Comparison of ENCODE assay signal across 11 cellular contexts in the genomic region with DNA sequence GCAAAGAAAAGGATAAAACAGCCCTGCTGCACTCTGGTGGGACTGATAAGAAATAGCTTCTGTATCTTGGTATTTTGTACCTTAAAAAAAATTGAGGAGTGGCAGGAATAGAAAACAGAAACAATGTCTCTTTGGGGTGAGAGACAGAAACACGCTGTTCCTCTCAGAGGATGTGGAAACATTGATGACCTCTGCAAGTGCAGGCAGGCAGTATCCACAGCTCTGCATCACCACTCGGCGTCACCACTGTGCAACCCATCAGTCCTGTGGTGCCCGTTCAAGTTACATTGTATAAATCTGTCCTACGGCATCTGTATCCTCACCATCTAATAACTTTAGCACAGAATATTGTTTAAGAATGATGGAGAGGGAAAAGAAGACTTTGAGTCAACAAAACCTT.
DNase-seq lines count a peak whose midpoint lies in the region; ATAC-seq, FAIRE-seq and TF ChIP-seq lines count a peak whose summit lies in the region.
"Had no signal": no experiment of that assay in that cellular context is flagged by ENCODE, and none has a peak within 500 bp of the region (broad histone marks: within the 10 kb centered on the region; RNA-seq: fewer than 3 reads in every experiment).

No MANE protein-coding gene starts in this region.

- intact Hi-C loops in activated CD8-positive, alpha-beta T cell treated with anti-CD3 and anti-CD28 coated beads for 36 hours (cut with micrococcal nuclease), result no loop called here

- TF ChIP-seq CTCF in AG09319 (IDR thresholded peaks at IDR 0.05; ENCODE audit: low read depth, low read length) (peak; percentile 10), H9 (conservative IDR thresholded peaks at IDR 0.05) (0 out of 3 replicates have a peak, but pooled peaks have one; percentile 20), omental fat pad (IDR thresholded peaks at IDR 0.05) (no peak)
- TF ChIP-seq CTCF in activated CD8-positive, alpha-beta T cell treated with anti-CD3 and anti-CD28 coated beads for 36 hours (IDR thresholded peaks at IDR 0.05), result no peak

- H3K23me2 ChIP-seq in H9 (ENCODE audit: insufficient read length, low read depth, low read length, poor library complexity, severe bottlenecking), result no peaks in the 10 kb centered on the region

- no peak overlapping the region for H4K8ac ChIP-seq in H9 (replicated peaks; ENCODE audit: insufficient read length, low read depth, low read length)

- H4K91ac ChIP-seq in H9 (ENCODE audit: insufficient read length, low read depth, low read length), result no peak overlapping the region

- H3K18ac ChIP-seq in H9 (ENCODE audit: insufficient read length, low read depth, low read length), result no peak overlapping the region

- no peak overlapping the region for H3K4me3 Mint-ChIP-seq in H9
- H3K4me3 Mint-ChIP-seq in activated CD8-positive, alpha-beta T cell treated with anti-CD3 and anti-CD28 coated beads for 36 hours, result no peak overlapping the region
- H3K4me3 Mint-ChIP-seq: nephron progenitor cell had no signal

- POLR2A ChIA-PET in activated CD8-positive, alpha-beta T cell treated with anti-CD3 and anti-CD28 coated beads for 36 hours (lab: Charles Lee), result no interaction called here

- no CpG with 5 or more reads among the region's 5 CpGs for WGBS in H9 (ENCODE audit: extremely low coverage, insufficient read length, low lambda C conversion rate)

- TF ChIP-seq POLR2A in GM12892 (IDR thresholded peaks at IDR 0.05; ENCODE audit: low read depth, low read length), result no peak

- H3K27me3 Mint-ChIP-seq in H9 (ENCODE audit: low read depth), result no peaks in the 10 kb centered on the region
- H3K27me3 Mint-ChIP-seq in activated CD8-positive, alpha-beta T cell treated with anti-CD3 and anti-CD28 coated beads for 36 hours, result no peaks in the 10 kb centered on the region

- H3K27me3 ChIP-seq in H9 (ENCODE audit: insufficient read depth, low read length), result no peaks in the 10 kb centered on the region

- no peak overlapping the region for H2BK5ac ChIP-seq in H9 (ENCODE audit: insufficient read length, low read length)

- no peak overlapping the region for H4K5ac ChIP-seq in H9 (ENCODE audit: insufficient read length, low read depth, low read length)

- no peak overlapping the region for H2AFZ ChIP-seq in H9 (ENCODE audit: low read length)

- H3K36me3 Mint-ChIP-seq in H9 (ENCODE audit: insufficient read depth in 1 of 3, low read depth in 3 of 3), result peaks cover 5 to 7% (median 6%) of the 10 kb centered on the region in 3 experiments; a peak in 6 of 7 replicates
- H3K36me3 Mint-ChIP-seq in activated CD8-positive, alpha-beta T cell treated with anti-CD3 and anti-CD28 coated beads for 36 hours (ENCODE audit: low read depth), result no peaks in the 10 kb centered on the region

- H3K27ac Mint-ChIP-seq in H9, result peak overlapping the region in 2 of 3 experiments; percentile 2 to 11; a peak in 2 of 7 replicates
- no peak overlapping the region for H3K27ac Mint-ChIP-seq in activated CD8-positive, alpha-beta T cell treated with anti-CD3 and anti-CD28 coated beads for 36 hours

- peaks cover 0 to 6% of the 10 kb centered on the region in 2 experiments; a peak in 2 of 4 replicates for H3K4me1 Mint-ChIP-seq in H9
- no peaks in the 10 kb centered on the region for H3K4me1 Mint-ChIP-seq in activated CD8-positive, alpha-beta T cell treated with anti-CD3 and anti-CD28 coated beads for 36 hours (ENCODE audit: low read depth)

- no peak for FAIRE-seq in GM12892 (lab: Jason Lieb, UNC)
- FAIRE-seq: astrocyte had no signal

- peaks cover 0 to 8% of the 10 kb centered on the region in 2 experiments; a peak in 4 of 5 replicates for H3K9me3 Mint-ChIP-seq in H9
- peaks cover 15% of the 10 kb centered on the region for H3K9me3 Mint-ChIP-seq in activated CD8-positive, alpha-beta T cell treated with anti-CD3 and anti-CD28 coated beads for 36 hours

- no peaks in the 10 kb centered on the region for H3K79me2 ChIP-seq in H9 (ENCODE audit: insufficient read depth, low read length)

- no peak overlapping the region for H2BK12ac ChIP-seq in H9 (ENCODE audit: insufficient read length, low read depth, low read length)

- H3K27ac ChIP-seq in H9 (ENCODE audit: insufficient read length, low read depth, low read length), result no peak overlapping the region
- H3K27ac ChIP-seq: SK-N-MC had no signal

- no peak overlapping the region for H3K14ac ChIP-seq in H9 (ENCODE audit: insufficient read depth, low read length)

- no peak for ATAC-seq in activated CD8-positive, alpha-beta T cell treated with anti-CD3 and anti-CD28 coated beads for 36 hours
- ATAC-seq in omental fat pad (ENCODE audit: low FRiP score), result no peak

- H3K4me2 ChIP-seq in H9 (ENCODE audit: insufficient read depth, insufficient read length, low read length), result no peak overlapping the region

- H3K79me1 ChIP-seq in H9 (ENCODE audit: insufficient read depth, low read depth, low read length, poor library complexity, severe bottlenecking), result no peaks in the 10 kb centered on the region

- CTCF ChIA-PET in activated CD8-positive, alpha-beta T cell treated with anti-CD3 and anti-CD28 coated beads for 36 hours (lab: Charles Lee), result no interaction called here

- no peaks in the 10 kb centered on the region for H3K4me1 ChIP-seq in H9 (ENCODE audit: insufficient read depth, low read length)

- DNase-seq in AG09319 (ENCODE audit: extremely low read depth, low read depth) (no peak), H9 (no peak), islet precursor cell (peak; percentile 49), NCI-H2171 (lab: John Stamatoyannopoulos, UW) (no peak), NCI-H187 treated with DMSO at 0.1 percent for 48 hours (lab: John Stamatoyannopoulos, UW) (no peak), GM12892 (ENCODE audit: insufficient read length) (no peak), omental fat pad (ENCODE audit: low spot score) (no peak)
- DNase-seq in activated CD8-positive, alpha-beta T cell treated with anti-CD3 and anti-CD28 coated beads for 36 hours, result peak; percentile 5
- DNase-seq: nephron progenitor cell had no signal

- H3K23ac ChIP-seq in H9 (ENCODE audit: insufficient read length, low read depth, low read length), result no peak overlapping the region

- H2BK20ac ChIP-seq in H9 (ENCODE audit: low read depth, low read length, poor library complexity, severe bottlenecking), result no peak overlapping the region

- H2BK120ac ChIP-seq in H9 (ENCODE audit: low read depth, low read length, poor library complexity, severe bottlenecking), result no peak overlapping the region

- H4K20me1 ChIP-seq in H9 (ENCODE audit: control insufficient read depth, insufficient read depth, insufficient read length), result no peaks in the 10 kb centered on the region

- no peaks in the 10 kb centered on the region for H3K9me3 ChIP-seq in H9 (ENCODE audit: control insufficient read depth, low read depth, low read length)

- no peak overlapping the region for H3T11ph ChIP-seq in H9 (ENCODE audit: low read length)

- H3K9ac ChIP-seq in H9 (ENCODE audit: extremely low read depth, insufficient read length, low read length), result no peak overlapping the region

- no peak overlapping the region for H2AK5ac ChIP-seq in H9 (ENCODE audit: insufficient read length, low read length)

- no peak overlapping the region for H3K4ac ChIP-seq in H9 (ENCODE audit: low read depth, low read length)

- no peak overlapping the region for H2BK15ac ChIP-seq in H9 (ENCODE audit: low read depth, low read length)

- no peak overlapping the region for H3K56ac ChIP-seq in H9 (ENCODE audit: insufficient read length, low read depth, low read length)

Comparison
In these comparisons a context has a peak if more than half of its experiments do, and no peak if none do; other contexts are left out.
1. DNase-seq: peak in activated CD8-positive, alpha-beta T cell treated with anti-CD3 and anti-CD28 coated beads for 36 hours (single experiment) and islet precursor cell (single experiment); none in AG09319 (single experiment), H9 (single experiment), NCI-H2171 (single experiment), NCI-H187 treated with DMSO at 0.1 percent for 48 hours (single experiment), GM12892 (single experiment) and omental fat pad (single experiment).
2. CTCF ChIP-seq: peak in AG09319 (single experiment) and H9 (single experiment); none in activated CD8-positive, alpha-beta T cell treated with anti-CD3 and anti-CD28 coated beads for 36 hours (single experiment) and omental fat pad (0 of 3).